Comparison of ENCODE assay signal across 8 cellular contexts in the genomic region with DNA sequence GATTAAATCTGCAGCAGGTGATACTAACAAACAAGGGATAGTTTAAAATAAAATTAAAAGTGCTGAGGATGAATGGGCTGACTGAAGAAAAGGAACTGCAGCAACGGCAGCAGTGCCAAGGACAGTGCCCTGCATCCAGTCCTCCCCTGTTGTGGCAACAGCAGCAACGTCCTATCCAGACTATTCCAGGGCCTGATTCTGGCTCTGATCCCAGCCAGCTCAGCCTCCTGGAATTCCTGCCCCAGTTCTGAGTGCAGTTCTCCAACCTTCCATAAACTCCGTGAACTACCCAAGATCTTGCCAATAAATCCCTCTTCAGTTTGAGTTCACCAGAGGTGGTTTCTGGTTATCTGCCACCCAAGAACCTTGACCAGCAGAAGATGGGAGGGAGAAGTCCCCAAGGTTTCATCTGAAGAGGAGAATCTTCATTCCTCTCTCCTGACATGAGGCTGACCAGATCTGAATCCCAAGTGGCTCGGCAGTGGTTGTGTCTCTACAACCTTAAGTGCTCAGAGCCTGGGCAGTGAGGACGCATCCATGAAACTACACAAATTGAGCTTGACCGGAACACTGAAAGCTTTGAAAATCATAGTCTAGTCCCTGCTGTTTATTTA.
DNase-seq lines count a peak whose midpoint lies in the region; TF ChIP-seq lines count a peak whose summit lies in the region.

No MANE protein-coding gene starts in this region.

- no peaks in the 10 kb centered on the region for H4K20me1 ChIP-seq in mammary epithelial cell (ENCODE audit: insufficient read depth, low read length)

- H3K36me3 ChIP-seq in mammary epithelial cell (ENCODE audit: insufficient read depth, low read length), result no peaks in the 10 kb centered on the region
- H3K36me3 ChIP-seq in spleen, result no peaks in the 10 kb centered on the region

- in situ Hi-C loops in mammary epithelial cell (cut with MboI; ENCODE audit: low sequenced_read_pairs in 2 of 2), result no loop called here

- peak; percentile 75 for DNase-seq in H4 (ENCODE audit: low spot score)
- peak; percentile 70 for DNase-seq in mammary epithelial cell
- DNase-seq in iPS-NIHi11 (ENCODE audit: low spot score), result peak; percentile 37
- no peak for DNase-seq in spleen
- no peak for DNase-seq in UCSD-AML1 (lab: John Stamatoyannopoulos, UW; ENCODE audit: unreplicated experiment)
- no peak for DNase-seq in mesenteric fat pad (ENCODE audit: low spot score)
- no peak for DNase-seq in stimulated activated naive CD4-positive, alpha-beta T cell treated with Interleukin-2 at 50 U/mL for 16 hours (lab: John Stamatoyannopoulos, UW)
- no peak for DNase-seq in stimulated activated CD4-positive, alpha-beta T cell treated with anti-CD3 and anti-CD28 coated beads, Interleukin-1b, Interleukin-23, amount 100 ng/mL, for 48 hours

- H3K9ac ChIP-seq in mammary epithelial cell (ENCODE audit: insufficient read depth, low read length), result no peak overlapping the region

- H3K4me2 ChIP-seq in mammary epithelial cell (ENCODE audit: insufficient read depth, low read depth, low read length), result peak overlapping the region; percentile 62

- H3K27ac ChIP-seq in mammary epithelial cell (ENCODE audit: insufficient read depth, low read depth, low read length) (peak overlapping the region; percentile 66), spleen (peak overlapping the region in 6 of 8 donors; percentile 4 to 76 (median 48))

- dilution Hi-C loops in mammary epithelial cell (cut with HindIII; ENCODE audit: low sequenced_read_pairs), result no loop called here

- intact Hi-C loops in mammary epithelial cell (cut with micrococcal nuclease), result loop anchor here (1.0 kb wide), 1 partner anchor 116 kb away; a partner anchor contains a TSS
- intact Hi-C loops in spleen (cut with DNase I; ENCODE audit: low total_unique reads), result no loop called here

- CTCF ChIA-PET in mammary epithelial cell (lab: Charles Lee; ENCODE audit: low non-redundant PET), result interaction anchor here (0.5 to 0.7 kb wide), 4 partner anchors 11 to 118 kb away, joined by 3 to 13 read pairs (median 7); no protein-coding TSS in a partner anchor

- no peaks in the 10 kb centered on the region for H3K9me3 ChIP-seq in mammary epithelial cell (replicated peaks; ENCODE audit: insufficient read depth, low read length)
- H3K9me3 ChIP-seq in spleen, result no peaks in the 10 kb centered on the region

- TF ChIP-seq POLR2A in spleen (IDR thresholded peaks at IDR 0.05), result no peak

- H3K4me3 ChIP-seq in mammary epithelial cell (replicated peaks in 1 of 3; ENCODE audit: insufficient read depth in 1 of 3, low read depth in 2 of 3, low read length in 3 of 3) (no peak overlapping the region), spleen (no peak overlapping the region)

- H2AFZ ChIP-seq in mammary epithelial cell (ENCODE audit: low read depth, low read length), result peak overlapping the region; percentile 73

- peaks cover 14% of the 10 kb centered on the region for H3K4me1 ChIP-seq in mammary epithelial cell (ENCODE audit: insufficient read depth, low read length)
- peaks cover 4 to 40% (median 26%) of the 10 kb centered on the region in 6 donors for H3K4me1 ChIP-seq in spleen

- no peaks in the 10 kb centered on the region for H3K79me2 ChIP-seq in mammary epithelial cell (ENCODE audit: insufficient read depth, low read length)

- H3K27me3 ChIP-seq in mammary epithelial cell (ENCODE audit: insufficient read depth, low read length), result no peaks in the 10 kb centered on the region
- no peaks in the 10 kb centered on the region for H3K27me3 ChIP-seq in spleen (replicated peaks in 1 of 7)

- TF ChIP-seq CTCF in mammary epithelial cell (conservative IDR thresholded peaks at IDR 0.05 in 1 of 2, IDR thresholded peaks at IDR 0.05 in 1 of 2; ENCODE audit: extremely low read depth in 1 of 2, insufficient read depth in 1 of 2, low read depth in 1 of 2, low read length in 2 of 2) (no peak), spleen (IDR thresholded peaks at IDR 0.05 in 8 of 11, conservative IDR thresholded peaks at IDR 0.05 in 3 of 11) (no peak)

- 35% methylated on average over 6 of the region's 6 CpGs for WGBS in mammary epithelial cell (ENCODE audit: low coverage, missing lambda C conversion rate)
- 55 to 78% (median 68%) methylated on average over 6 of the region's 6 CpGs for WGBS in spleen, 5 donors

- BruUV-seq in mammary epithelial cell (replicated peaks; lab: Mats Ljungman, UMichigan), result no TSS peak

Comparison
In these comparisons a context has a peak if more than half of its experiments do, and no peak if none do; other contexts are left out.
1. DNase-seq: peak in H4 (single experiment), mammary epithelial cell (single experiment) and iPS-NIHi11 (single experiment); none in spleen (single experiment), UCSD-AML1 (single experiment), mesenteric fat pad (single experiment), stimulated activated naive CD4-positive, alpha-beta T cell treated with Interleukin-2 at 50 U/mL for 16 hours (single experiment) and stimulated activated CD4-positive, alpha-beta T cell treated with anti-CD3 and anti-CD28 coated beads, Interleukin-1b, Interleukin-23, amount 100 ng/mL, for 48 hours (single experiment).